8 cellular contexts compared by ENCODE assay signal in genomic region chr3:8769088-8769822, GRCh38. TPM values are rescaled to one million over a fixed set of nuclear protein-coding genes. Genes with fewer than 3 reads are reported as not detected.
A peak's percentile ranks its signal among the peaks of the same experiment; 100 is the strongest.
DNase-seq lines count a peak whose midpoint lies in the region; ATAC-seq, FAIRE-seq and TF ChIP-seq lines count a peak whose summit lies in the region.

Gene OXTR, minus strand, starts transcription at chr3:8769613. Its CDS starts 1,426 bp downstream, at chr3:8768187.

- no peaks in the 10 kb centered on the region for H3K36me3 Mint-ChIP-seq in T-helper 1 cell treated with Interleukin-12 subunit alpha and Interleukin-12 subunit beta and Interleukin-4 antibody, amounts not matched to agents 30 μg/mL and 1 μg/mL, for 36 hours (ENCODE audit: low read depth)

- H3K27me3 ChIP-seq in body of pancreas: peaks cover 0 to 10% of the 10 kb centered on the region in 2 donors
- H3K27me3 ChIP-seq in iPS-18a (ENCODE audit: control insufficient read depth, insufficient read depth, low read length): peaks cover 47% of the 10 kb centered on the region
- H3K27me3 ChIP-seq in small intestine (ENCODE audit: control insufficient read depth in 2 of 2, insufficient read depth in 2 of 2, low read length in 2 of 2): peaks cover 5 to 6% of the 10 kb centered on the region in 2 donors

- H3K27ac Mint-ChIP-seq in T-helper 1 cell treated with Interleukin-12 subunit alpha and Interleukin-12 subunit beta and Interleukin-4 antibody, amounts not matched to agents 30 μg/mL and 1 μg/mL, for 36 hours: no peak within 1 kb of the TSS

- 2 to 6% methylated on average over 20 to 53 of the region's 53 CpGs for WGBS in body of pancreas, 2 donors
- WGBS in small intestine, 3 donors: 4 to 6% (median 4%) methylated on average over 53 of the region's 53 CpGs

- TF ChIP-seq POLR2A in GM10847 (IDR thresholded peaks at IDR 0.05; ENCODE audit: extremely low read depth, insufficient read length) (peak; percentile 24), body of pancreas (IDR thresholded peaks at IDR 0.05) (no peak)

- FAIRE-seq in small intestine (lab: Jason Lieb, UNC): no peak

- no peaks in the 10 kb centered on the region for H3K9me3 ChIP-seq in body of pancreas
- H3K9me3 ChIP-seq in iPS-18a (ENCODE audit: control insufficient read depth, low read depth, low read length): no peaks in the 10 kb centered on the region
- no peaks in the 10 kb centered on the region for H3K9me3 ChIP-seq in small intestine (ENCODE audit: control insufficient read depth, low read depth)

- peaks cover 51% of the 10 kb centered on the region for H3K27me3 Mint-ChIP-seq in T-helper 1 cell treated with Interleukin-12 subunit alpha and Interleukin-12 subunit beta and Interleukin-4 antibody, amounts not matched to agents 30 μg/mL and 1 μg/mL, for 36 hours (ENCODE audit: low read depth)

- H3K4me3 ChIP-seq in body of pancreas: no peak within 1 kb of the TSS
- H3K4me3 ChIP-seq in iPS-18a (ENCODE audit: low read length): peak within 1 kb of the TSS; percentile 44
- peak within 1 kb of the TSS in 1 of 2 donors; percentile 21 for H3K4me3 ChIP-seq in small intestine (ENCODE audit: low read depth in 1 of 2, low read length in 2 of 2)

- H3K4me1 ChIP-seq in body of pancreas (peaks cover 26% of the 10 kb centered on the region), iPS-18a (ENCODE audit: control insufficient read depth, low read depth, low read length) (peaks cover 14% of the 10 kb centered on the region), small intestine (ENCODE audit: control insufficient read depth in 2 of 2, insufficient read depth in 1 of 2, low read depth in 1 of 2, low read length in 1 of 2) (no peaks in the 10 kb centered on the region)

- H3K9ac ChIP-seq in iPS-18a (ENCODE audit: low read length): no peak within 1 kb of the TSS

- TF ChIP-seq RAD21 in Ishikawa (IDR thresholded peaks at IDR 0.05; ENCODE audit: low read depth): peak; percentile 82

- H3K4me1 Mint-ChIP-seq in T-helper 1 cell treated with Interleukin-12 subunit alpha and Interleukin-12 subunit beta and Interleukin-4 antibody, amounts not matched to agents 30 μg/mL and 1 μg/mL, for 36 hours (ENCODE audit: low read depth): peaks cover 13% of the 10 kb centered on the region

- DNase-seq in body of pancreas (peak; percentile 38 to 61 (median 48)), small intestine (peak; percentile 38), NCI-H1048 (lab: John Stamatoyannopoulos, UW) (no peak)

- peak within 1 kb of the TSS; percentile 64 for H3K4me3 Mint-ChIP-seq in T-helper 1 cell treated with Interleukin-12 subunit alpha and Interleukin-12 subunit beta and Interleukin-4 antibody, amounts not matched to agents 30 μg/mL and 1 μg/mL, for 36 hours

- no peaks in the 10 kb centered on the region for H3K9me3 Mint-ChIP-seq in T-helper 1 cell treated with Interleukin-12 subunit alpha and Interleukin-12 subunit beta and Interleukin-4 antibody, amounts not matched to agents 30 μg/mL and 1 μg/mL, for 36 hours

- ATAC-seq in GM21737 (IDR thresholded peaks at IDR 0.05; ENCODE audit: unreplicated experiment): peak; percentile 73
- peak; percentile 81 for ATAC-seq in body of pancreas

- intact Hi-C loops in body of pancreas (cut with DNase I): no loop called here

- no peak within 1 kb of the TSS for H3K27ac ChIP-seq in body of pancreas
- H3K27ac ChIP-seq in iPS-18a (ENCODE audit: low read length): no peak within 1 kb of the TSS
- no peak within 1 kb of the TSS for H3K27ac ChIP-seq in small intestine (ENCODE audit: low read depth in 1 of 2, low read length in 1 of 2)

- peak; percentile 76 to 97 (median 84) for TF ChIP-seq CTCF in body of pancreas (IDR thresholded peaks at IDR 0.05)

- H3K36me3 ChIP-seq in body of pancreas (replicated peaks in 1 of 2; ENCODE audit: insufficient read depth in 1 of 2, low read depth in 2 of 2) (no peaks in the 10 kb centered on the region), iPS-18a (ENCODE audit: control insufficient read depth, low read depth, low read length) (no peaks in the 10 kb centered on the region), small intestine (ENCODE audit: control insufficient read depth in 2 of 2, insufficient read depth in 2 of 2, low read length in 2 of 2) (no peaks in the 10 kb centered on the region)

- no peak for TF ChIP-seq EP300 in Ishikawa (IDR thresholded peaks at IDR 0.05; ENCODE audit: borderline replicate concordance)

TF ChIP-seq in Ishikawa, 13 proteins besides CTCF, POLR2A, EP300 and RAD21:
- no peak for TF ChIP-seq CEBPB (IDR thresholded peaks at IDR 0.05)
- TF ChIP-seq CREB1 (IDR thresholded peaks at IDR 0.05; ENCODE audit: low read depth): no peak
- TF ChIP-seq EGR1 (IDR thresholded peaks at IDR 0.05): peak; percentile 15; the same call in 1 of the 2 replicates
- no peak for TF ChIP-seq REST (IDR thresholded peaks at IDR 0.05; ENCODE audit: low read depth)
- TF ChIP-seq TEAD4 (IDR thresholded peaks at IDR 0.05): no peak
- 0 out of 2 replicates have a peak, but pooled peaks have one; percentile 2 for TF ChIP-seq USF1 (IDR thresholded peaks at IDR 0.05)
- TF ChIP-seq FOXM1 (IDR thresholded peaks at IDR 0.05; ENCODE audit: borderline replicate concordance, low read depth): no peak
- TF ChIP-seq ZBTB7A (IDR thresholded peaks at IDR 0.05; ENCODE audit: low read depth): no peak
- TF ChIP-seq TCF12 (IDR thresholded peaks at IDR 0.05; ENCODE audit: low read depth): no peak
- TF ChIP-seq TAF1 (IDR thresholded peaks at IDR 0.05; ENCODE audit: low read depth): no peak
- TF ChIP-seq YY1 (IDR thresholded peaks at IDR 0.05; ENCODE audit: low read depth): no peak
- no peak for TF ChIP-seq NFIC (IDR thresholded peaks at IDR 0.05)
- peak; percentile 37; the same call in 1 of the 2 replicates for TF ChIP-seq MAX (IDR thresholded peaks at IDR 0.05)

RNA-seq across cellular contexts. Expression of gene OXTR, which starts in this region (rescaled TPM):
- under 1 TPM in 1 of 2 donors, not detected in 1; 0.33 TPM for total RNA-seq in body of pancreas
- polyA plus RNA-seq in small intestine: under 1 TPM in 2 of 3 donors, not detected in 1; 0.22 to 0.39 TPM

Comparison
In these comparisons a context has a peak if more than half of its experiments do, and no peak if none do; other contexts are left out.
1. Peak in DNase-seq and ATAC-seq in body of pancreas; RNA of the gene not detected or under 1 TPM.
2. Peak in DNase-seq in small intestine; RNA of the gene not detected or under 1 TPM.